ENCODE assay signal across 8 cellular contexts in genomic region chr1:26417111-26417510, GRCh38. TPM values are rescaled to one million over a fixed set of nuclear protein-coding genes. Genes with fewer than 3 reads are reported as not detected.
DNase-seq lines count a peak whose midpoint lies in the region; TF ChIP-seq lines count a peak whose summit lies in the region.

No MANE protein-coding gene starts in this region.

- peak; percentile 76 for DNase-seq in BE2C
- peak; percentile 80 to 93 for DNase-seq in HAP-1 (ENCODE audit: low spot score in 2 of 2)
- peak; percentile 75 for DNase-seq in NCI-H345 (lab: John Stamatoyannopoulos, UW)
- DNase-seq in activated CD4-positive, CD25-positive, alpha-beta regulatory T cell (lab: John Stamatoyannopoulos, UW): peak; percentile 69 to 75 (median 72)
- peak; percentile 66 for DNase-seq in mammary epithelial cell
- peak; percentile 97 for DNase-seq in islet precursor cell
- DNase-seq in stimulated activated CD4-positive, alpha-beta T cell treated with anti-CD3 and anti-CD28 coated beads, Interleukin-1b, Interleukin-23, amount 100 ng/mL, for 24 hours (ENCODE audit: low read depth in 4 of 4, low spot score in 1 of 4): peak; percentile 75 to 83 (median 78)
- no peak for DNase-seq in putamen (ENCODE audit: low spot score)

- BruUV-seq in mammary epithelial cell (replicated peaks; lab: Mats Ljungman, UMichigan): no TSS peak

- no peak overlapping the region for H2AFZ ChIP-seq in mammary epithelial cell (ENCODE audit: low read depth, low read length)

- peak; percentile 77 for TF ChIP-seq CTCF in BE2C (IDR thresholded peaks at IDR 0.05; ENCODE audit: low read depth, low read length)
- peak; percentile 86 to 96 for TF ChIP-seq CTCF in mammary epithelial cell (conservative IDR thresholded peaks at IDR 0.05 in 1 of 2, IDR thresholded peaks at IDR 0.05 in 1 of 2; ENCODE audit: extremely low read depth in 1 of 2, insufficient read depth in 1 of 2, low read depth in 1 of 2, low read length in 2 of 2)

- in situ Hi-C loops in HAP-1 (cut with MboI; ENCODE audit: low sequenced_read_pairs): loop anchor here (10.0 kb wide), 1 partner anchor 132 kb away; the partner anchor contains the start of gene SH3BGRL3
- in situ Hi-C loops in mammary epithelial cell (cut with MboI; ENCODE audit: low sequenced_read_pairs in 2 of 2): no loop called here

- H3K4me1 ChIP-seq in BE2C (no peaks in the 10 kb centered on the region), HAP-1 (peaks cover 42% of the 10 kb centered on the region), mammary epithelial cell (ENCODE audit: insufficient read depth, low read length) (no peaks in the 10 kb centered on the region)

- no peak overlapping the region for H3K9ac ChIP-seq in mammary epithelial cell (ENCODE audit: insufficient read depth, low read length)

- no peak overlapping the region for H3K4me2 ChIP-seq in mammary epithelial cell (ENCODE audit: insufficient read depth, low read depth, low read length)

- intact Hi-C loops in mammary epithelial cell (cut with micrococcal nuclease): loop anchor here (1.0 to 5.0 kb wide), 2 partner anchors 80 to 142 kb away; no protein-coding TSS in a partner anchor

- no peaks in the 10 kb centered on the region for H3K36me3 ChIP-seq in BE2C
- H3K36me3 ChIP-seq in HAP-1 (replicated peaks): 0 out of 2 replicates have a peak, but pooled peaks cover 5% of the 10 kb centered on the region
- H3K36me3 ChIP-seq in mammary epithelial cell (ENCODE audit: insufficient read depth, low read length): no peaks in the 10 kb centered on the region

- H3K79me2 ChIP-seq in mammary epithelial cell (ENCODE audit: insufficient read depth, low read length): no peaks in the 10 kb centered on the region

- H3K9me3 ChIP-seq in BE2C: no peaks in the 10 kb centered on the region
- H3K9me3 ChIP-seq in HAP-1: no peaks in the 10 kb centered on the region
- H3K9me3 ChIP-seq in mammary epithelial cell (replicated peaks; ENCODE audit: insufficient read depth, low read length): no peaks in the 10 kb centered on the region

- H3K4me3 ChIP-seq in BE2C (ENCODE audit: low read depth, low read length) (no peak overlapping the region), HAP-1 (no peak overlapping the region), mammary epithelial cell (replicated peaks in 1 of 3; ENCODE audit: insufficient read depth in 1 of 3, low read depth in 2 of 3, low read length in 3 of 3) (no peak overlapping the region)

- CTCF ChIA-PET in mammary epithelial cell (lab: Charles Lee; ENCODE audit: low non-redundant PET): interaction anchor here (0.6 to 0.8 kb wide), 7 partner anchors 23 to 244 kb away, joined by 3 to 5 read pairs (median 4); no protein-coding TSS in a partner anchor

- H4K20me1 ChIP-seq in mammary epithelial cell (ENCODE audit: insufficient read depth, low read length): no peaks in the 10 kb centered on the region

- H3K27ac ChIP-seq in mammary epithelial cell (ENCODE audit: insufficient read depth, low read depth, low read length): no peak overlapping the region

- dilution Hi-C loops in mammary epithelial cell (cut with HindIII; ENCODE audit: low sequenced_read_pairs): loop anchor here (5.0 kb wide), 2 partner anchors 50 to 315 kb away; no protein-coding TSS in a partner anchor

- H3K27me3 ChIP-seq in BE2C (peaks cover 6% of the 10 kb centered on the region), HAP-1 (ENCODE audit: low read depth) (peaks cover 9% of the 10 kb centered on the region; the same call in 1 of the 2 replicates), mammary epithelial cell (ENCODE audit: insufficient read depth, low read length) (peaks cover 21% of the 10 kb centered on the region)

- WGBS in mammary epithelial cell (ENCODE audit: low coverage, missing lambda C conversion rate): 35% methylated on average over 3 of the region's 7 CpGs

RNA-seq across cellular contexts. Expression of gene LIN28A, which starts 6.5 kb away (rescaled TPM):
- 0.11 TPM for polyA plus RNA-seq in BE2C (2012; ENCODE audit: insufficient read depth, insufficient read length, low read depth)
- total RNA-seq in mammary epithelial cell: not detected
- polyA plus RNA-seq in mammary epithelial cell: 0.02 TPM
- not detected for polyA minus RNA-seq in mammary epithelial cell

RNA-seq across cellular contexts. Expression of gene DHDDS, which starts 15.0 kb away (rescaled TPM):
- 19.0 TPM for polyA plus RNA-seq in BE2C (2012; ENCODE audit: insufficient read depth, insufficient read length, low read depth)
- total RNA-seq in mammary epithelial cell: 10 to 100 TPM; 54.3 to 56.7 TPM
- polyA plus RNA-seq in mammary epithelial cell: 47.4 TPM
- polyA minus RNA-seq in mammary epithelial cell: 36.8 TPM

RNA-seq across cellular contexts. Expression of gene ZNF683, which starts 44.6 kb away (rescaled TPM):
- not detected for polyA plus RNA-seq in BE2C (2012; ENCODE audit: insufficient read depth, insufficient read length, low read depth)
- total RNA-seq in mammary epithelial cell: not detected
- polyA plus RNA-seq in mammary epithelial cell: not detected
- not detected for polyA minus RNA-seq in mammary epithelial cell

RNA-seq across cellular contexts. Expression of gene HMGN2, which starts 55.1 kb away (rescaled TPM):
- 340 TPM for polyA plus RNA-seq in BE2C (2012; ENCODE audit: insufficient read depth, insufficient read length, low read depth)
- 100 to 1,000 TPM in 1 of 2 donors, 10 to 100 TPM in 1; 63.2 to 207 TPM for total RNA-seq in mammary epithelial cell
- polyA plus RNA-seq in mammary epithelial cell: 196 TPM
- polyA minus RNA-seq in mammary epithelial cell: 114 TPM
